11 cellular contexts compared by ENCODE assay signal in genomic region chr9:88852794-88853193, GRCh38.
DNase-seq lines count a peak whose midpoint lies in the region; TF ChIP-seq lines count a peak whose summit lies in the region.
"Had no signal": no experiment of that assay in that cellular context is flagged by ENCODE, and none has a peak within 500 bp of the region (broad histone marks: within the 10 kb centered on the region; RNA-seq: fewer than 3 reads in every experiment).

No MANE protein-coding gene starts in this region.

- H3K4me3 ChIP-seq in skeletal muscle satellite cell (ENCODE audit: low read length), result no peak overlapping the region
- H3K4me3 ChIP-seq: body of pancreas, sigmoid colon had no signal

- no peaks in the 10 kb centered on the region; a peak in 1 of 7 replicates for H3K36me3 Mint-ChIP-seq in H9 (ENCODE audit: insufficient read depth in 1 of 3, low read depth in 3 of 3)

- no peak overlapping the region for H4K91ac ChIP-seq in H9 (ENCODE audit: insufficient read length, low read depth, low read length)

- H3K9me3 Mint-ChIP-seq in H9, result peaks cover 14 to 15% of the 10 kb centered on the region in 2 experiments

- H3K56ac ChIP-seq in H9 (ENCODE audit: insufficient read length, low read depth, low read length), result no peak overlapping the region

- H3K27ac ChIP-seq in H9 (ENCODE audit: insufficient read length, low read depth, low read length), result no peak overlapping the region
- H3K27ac ChIP-seq in substantia nigra (ENCODE audit: low read depth, low read length, poor library complexity, severe bottlenecking), result no peak overlapping the region
- H3K27ac ChIP-seq: body of pancreas, sigmoid colon had no signal

- H2BK12ac ChIP-seq in H9 (ENCODE audit: insufficient read length, low read depth, low read length), result no peak overlapping the region

- no peak overlapping the region for H3K9ac ChIP-seq in H9 (ENCODE audit: extremely low read depth, insufficient read length, low read length)
- peak overlapping the region; percentile 65 for H3K9ac ChIP-seq in skeletal muscle satellite cell (ENCODE audit: low read depth, low read length)

- no peak overlapping the region for H3K4ac ChIP-seq in H9 (ENCODE audit: low read depth, low read length)

- H3K23me2 ChIP-seq in H9 (ENCODE audit: insufficient read length, low read depth, low read length, poor library complexity, severe bottlenecking), result no peaks in the 10 kb centered on the region

- no peak overlapping the region for H2AK5ac ChIP-seq in H9 (ENCODE audit: insufficient read length, low read length)

- H4K8ac ChIP-seq in H9 (replicated peaks; ENCODE audit: insufficient read length, low read depth, low read length), result no peak overlapping the region

- no peak overlapping the region for H3K18ac ChIP-seq in H9 (ENCODE audit: insufficient read length, low read depth, low read length)

- H2BK15ac ChIP-seq in H9 (ENCODE audit: low read depth, low read length), result no peak overlapping the region

- WGBS in H9 (ENCODE audit: extremely low coverage, insufficient read length, low lambda C conversion rate), result no CpG with 5 or more reads among the region's 1 CpG

- H3K4me1 ChIP-seq in H9 (ENCODE audit: insufficient read depth, low read length), result no peaks in the 10 kb centered on the region
- peaks cover 32% of the 10 kb centered on the region for H3K4me1 ChIP-seq in skeletal muscle satellite cell (ENCODE audit: control insufficient read depth, insufficient read depth, low read length)
- H3K4me1 ChIP-seq: body of pancreas had no signal

- H3K9me3 ChIP-seq in H9 (ENCODE audit: control insufficient read depth, low read depth, low read length) (no peaks in the 10 kb centered on the region), skeletal muscle satellite cell (replicated peaks; ENCODE audit: low read length) (peaks cover 19% of the 10 kb centered on the region)
- H3K9me3 ChIP-seq: body of pancreas had no signal

- no peak overlapping the region for H3T11ph ChIP-seq in H9 (ENCODE audit: low read length)

- H4K5ac ChIP-seq in H9 (ENCODE audit: insufficient read length, low read depth, low read length), result no peak overlapping the region

- peaks cover 0 to 4% of the 10 kb centered on the region in 2 experiments; a peak in 2 of 4 replicates for H3K4me1 Mint-ChIP-seq in H9
- H3K4me1 Mint-ChIP-seq: immature natural killer cell had no signal

- H3K4me2 ChIP-seq in H9 (ENCODE audit: insufficient read depth, insufficient read length, low read length) (no peak overlapping the region), skeletal muscle satellite cell (ENCODE audit: low read length) (peak overlapping the region; percentile 41)

- no peaks in the 10 kb centered on the region for H3K27me3 Mint-ChIP-seq in H9 (ENCODE audit: low read depth)

- no peak overlapping the region for H3K14ac ChIP-seq in H9 (ENCODE audit: insufficient read depth, low read length)

- no peak overlapping the region for H2BK120ac ChIP-seq in H9 (ENCODE audit: low read depth, low read length, poor library complexity, severe bottlenecking)

- H3K23ac ChIP-seq in H9 (ENCODE audit: insufficient read length, low read depth, low read length), result no peak overlapping the region

- H3K79me1 ChIP-seq in H9 (ENCODE audit: insufficient read depth, low read depth, low read length, poor library complexity, severe bottlenecking), result no peaks in the 10 kb centered on the region

- no peak overlapping the region for H3K4me3 Mint-ChIP-seq in H9
- H3K4me3 Mint-ChIP-seq: immature natural killer cell had no signal

- no peak overlapping the region for H2BK20ac ChIP-seq in H9 (ENCODE audit: low read depth, low read length, poor library complexity, severe bottlenecking)

- H3K79me2 ChIP-seq in H9 (ENCODE audit: insufficient read depth, low read length), result no peaks in the 10 kb centered on the region

- DNase-seq in H9, result no peak
- peak; percentile 88 for DNase-seq in T1000 (lab: John Stamatoyannopoulos, UW)
- peak; percentile 86 for DNase-seq in foreskin melanocyte
- DNase-seq in NCI-H1417 (lab: John Stamatoyannopoulos, UW), result no peak
- no peak for DNase-seq in activated CD4-positive, alpha-beta T cell treated with anti-CD3 and anti-CD28 coated beads for 1 hour
- no peak for DNase-seq in substantia nigra (lab: John Stamatoyannopoulos, UW)
- DNase-seq: activated CD4-positive, alpha-beta T cell treated with anti-CD3 and anti-CD28 coated beads for 48 hours; immature natural killer cell; sigmoid colon had no signal

- no peak for TF ChIP-seq CTCF in H9 (conservative IDR thresholded peaks at IDR 0.05)

- no peak overlapping the region for H2AFZ ChIP-seq in H9 (ENCODE audit: low read length)

- H2BK5ac ChIP-seq in H9 (ENCODE audit: insufficient read length, low read length), result no peak overlapping the region

- peak overlapping the region in 2 of 3 experiments; percentile 32 to 72; a peak in 2 of 7 replicates for H3K27ac Mint-ChIP-seq in H9
- H3K27ac Mint-ChIP-seq: immature natural killer cell had no signal

- no peaks in the 10 kb centered on the region for H3K36me3 ChIP-seq in skeletal muscle satellite cell (ENCODE audit: insufficient read depth, low read length)
- H3K36me3 ChIP-seq: sigmoid colon had no signal

- no peaks in the 10 kb centered on the region for H4K20me1 ChIP-seq in H9 (ENCODE audit: control insufficient read depth, insufficient read depth, insufficient read length)

- H3K27me3 ChIP-seq in H9 (ENCODE audit: insufficient read depth, low read length) (no peaks in the 10 kb centered on the region), skeletal muscle satellite cell (ENCODE audit: control insufficient read depth, insufficient read depth, low read length) (no peaks in the 10 kb centered on the region)
- H3K27me3 ChIP-seq: body of pancreas, sigmoid colon had no signal

Comparison
In these comparisons a context has a peak if more than half of its experiments do, and no peak if none do; other contexts are left out.
1. DNase-seq: peak in T1000 (single experiment) and foreskin melanocyte (single experiment); none in H9 (single experiment), NCI-H1417 (0 of 3), activated CD4-positive, alpha-beta T cell treated with anti-CD3 and anti-CD28 coated beads for 1 hour (single experiment) and substantia nigra (0 of 49).